Comparison of ENCODE assay signal across 23 cellular contexts in genomic region chr3:4589475-4590111, GRCh38.
DNase-seq lines count a peak whose midpoint lies in the region; ATAC-seq, FAIRE-seq and TF ChIP-seq lines count a peak whose summit lies in the region.
"Had no signal": no experiment of that assay in that cellular context is flagged by ENCODE, and none has a peak within 500 bp of the region (broad histone marks: within the 10 kb centered on the region; RNA-seq: fewer than 3 reads in every experiment).

No MANE protein-coding gene starts in this region.

- TF ChIP-seq RAD21 in GM12878 (IDR thresholded peaks at IDR 0.05; ENCODE audit: insufficient read depth, low read depth, low read length), result no peak

- no peaks in the 10 kb centered on the region for H3K27me3 Mint-ChIP-seq in activated CD8-positive, alpha-beta T cell treated with anti-CD3 and anti-CD28 coated beads, Interleukin-2, amount 10 ng/mL, durations not matched to agents 7 days and 5 days (ENCODE audit: low read depth)
- no peaks in the 10 kb centered on the region for H3K27me3 Mint-ChIP-seq in activated CD8-positive, alpha-beta T cell treated with anti-CD3 and anti-CD28 coated beads for 36 hours
- H3K27me3 Mint-ChIP-seq in immature natural killer cell (ENCODE audit: low read depth in 3 of 3), result peaks cover 0 to 1% (median 0%) of the 10 kb centered on the region in 3 donors
- H3K27me3 Mint-ChIP-seq: T-helper 17 cell had no signal

- no peak for DNase-seq in activated CD8-positive, alpha-beta T cell treated with anti-CD3 and anti-CD28 coated beads, Interleukin-2, amount 10 ng/mL, durations not matched to agents 7 days and 5 days
- no peak for DNase-seq in activated CD8-positive, alpha-beta T cell treated with anti-CD3 and anti-CD28 coated beads for 36 hours
- DNase-seq in GM12878 (ENCODE audit: low read depth, low spot score) (no peak), immature natural killer cell (no peak), thoracic aorta (ENCODE audit: low spot score) (no peak), NCI-H1930 (lab: John Stamatoyannopoulos, UW) (no peak), osteoblast (ENCODE audit: insufficient read length, low spot score, missing footprints) (no peak), suprapubic skin (ENCODE audit: low spot score in 2 of 2) (no peak)
- DNase-seq: 8988T; activated effector memory CD4-positive, alpha-beta T cell treated with anti-CD3 and anti-CD28 coated beads, Interleukin-2, amount 50 U/mL, for 16 hours; amygdala; GDM1; HFFc6; hippocampal formation; NCI-H1092; NCI-H524 treated with DMSO at 0.1 percent for 48 hours; occipital lobe; SHP77 treated with DMSO at 0.1 percent for 48 hours; stomach; T-helper 17 cell had no signal

- POLR2A ChIA-PET in activated CD8-positive, alpha-beta T cell treated with anti-CD3 and anti-CD28 coated beads, Interleukin-2, amount 10 ng/mL, durations not matched to agents 7 days and 5 days (lab: Charles Lee), result no interaction called here
- POLR2A ChIA-PET in activated CD8-positive, alpha-beta T cell treated with anti-CD3 and anti-CD28 coated beads for 36 hours (lab: Charles Lee), result no interaction called here
- POLR2A ChIA-PET in GM12878 (lab: Charles Lee), result interaction anchor here (0.6 to 1.0 kb wide), 2 partner anchors 18 to 264 kb away, joined by 7 to 10 read pairs; no protein-coding TSS in a partner anchor

- H3K4me1 Mint-ChIP-seq in activated CD8-positive, alpha-beta T cell treated with anti-CD3 and anti-CD28 coated beads, Interleukin-2, amount 10 ng/mL, durations not matched to agents 7 days and 5 days (ENCODE audit: low read depth), result peaks cover 40% of the 10 kb centered on the region
- peaks cover 50% of the 10 kb centered on the region for H3K4me1 Mint-ChIP-seq in activated CD8-positive, alpha-beta T cell treated with anti-CD3 and anti-CD28 coated beads for 36 hours (ENCODE audit: low read depth)
- H3K4me1 Mint-ChIP-seq in immature natural killer cell, result peaks cover 56 to 75% of the 10 kb centered on the region in 2 donors

- CTCF ChIA-PET in activated CD8-positive, alpha-beta T cell treated with anti-CD3 and anti-CD28 coated beads, Interleukin-2, amount 10 ng/mL, durations not matched to agents 7 days and 5 days (lab: Charles Lee), result interaction anchor here (3.3 kb wide), 1 partner anchor 44 kb away, joined by 11 read pairs; no protein-coding TSS in a partner anchor
- CTCF ChIA-PET in activated CD8-positive, alpha-beta T cell treated with anti-CD3 and anti-CD28 coated beads for 36 hours (lab: Charles Lee), result interaction anchor here (2.3 kb wide), 1 partner anchor 44 kb away, joined by 7 read pairs; no protein-coding TSS in a partner anchor
- CTCF ChIA-PET in GM12878 (lab: Yijun Ruan, JAX), result interaction anchor here (1.2 to 2.6 kb wide), 4 partner anchors 11 to 239 kb away, joined by 3 to 11 read pairs (median 7); no protein-coding TSS in a partner anchor

- 0 out of 2 replicates have a peak overlapping the region, but pooled peaks have one; percentile 7 for H3K4me2 ChIP-seq in GM12878 (ENCODE audit: control insufficient read depth, insufficient read depth)
- no peak overlapping the region for H3K4me2 ChIP-seq in osteoblast (ENCODE audit: insufficient read depth, low read length)
- H3K4me2 ChIP-seq: BLaER1 had no signal

- H3K9ac ChIP-seq in GM12878 (ENCODE audit: control insufficient read depth, insufficient read depth, low read length), result no peak overlapping the region
- H3K9ac ChIP-seq: BLaER1 had no signal

- peak overlapping the region; percentile 22 for H3K27ac Mint-ChIP-seq in activated CD8-positive, alpha-beta T cell treated with anti-CD3 and anti-CD28 coated beads, Interleukin-2, amount 10 ng/mL, durations not matched to agents 7 days and 5 days
- no peak overlapping the region for H3K27ac Mint-ChIP-seq in activated CD8-positive, alpha-beta T cell treated with anti-CD3 and anti-CD28 coated beads for 36 hours
- peak overlapping the region in 2 of 6 donors; percentile 25 to 78 for H3K27ac Mint-ChIP-seq in immature natural killer cell

- peaks cover 1% of the 10 kb centered on the region; the same call in 1 of the 2 replicates for H3K79me2 ChIP-seq in GM12878 (ENCODE audit: control insufficient read depth, insufficient read depth, low read length)
- no peaks in the 10 kb centered on the region for H3K79me2 ChIP-seq in osteoblast (ENCODE audit: insufficient read depth, low read length)

- no TSS peak for BruUV-seq in GM12878 (replicated peaks; lab: Mats Ljungman, UMichigan)

- intact Hi-C loops in activated CD8-positive, alpha-beta T cell treated with anti-CD3 and anti-CD28 coated beads for 36 hours (cut with micrococcal nuclease), result no loop called here
- intact Hi-C loops in GM12878 (cut with micrococcal nuclease; ENCODE audit: unreplicated experiment), result no loop called here

- H3K27me3 ChIP-seq in GM12878 (replicated peaks in 1 of 2; ENCODE audit: control insufficient read depth in 2 of 2, insufficient read depth in 2 of 2, low read length in 1 of 2) (no peaks in the 10 kb centered on the region), thoracic aorta (replicated peaks; ENCODE audit: insufficient read depth) (no peaks in the 10 kb centered on the region), osteoblast (ENCODE audit: insufficient read depth, low read length) (no peaks in the 10 kb centered on the region), suprapubic skin (no peaks in the 10 kb centered on the region)
- H3K27me3 ChIP-seq: BLaER1, stomach had no signal

- H3K27ac ChIP-seq in GM12878 (ENCODE audit: control insufficient read depth, insufficient read depth) (no peak overlapping the region), thoracic aorta (peak overlapping the region; percentile 58 to 67), osteoblast (ENCODE audit: low read depth, low read length) (no peak overlapping the region), suprapubic skin (no peak overlapping the region)
- H3K27ac ChIP-seq: BLaER1 had no signal

- peaks cover 3% of the 10 kb centered on the region for H3K36me3 Mint-ChIP-seq in activated CD8-positive, alpha-beta T cell treated with anti-CD3 and anti-CD28 coated beads, Interleukin-2, amount 10 ng/mL, durations not matched to agents 7 days and 5 days (ENCODE audit: low read depth)
- H3K36me3 Mint-ChIP-seq in activated CD8-positive, alpha-beta T cell treated with anti-CD3 and anti-CD28 coated beads for 36 hours (ENCODE audit: low read depth), result peaks cover 5% of the 10 kb centered on the region
- no peaks in the 10 kb centered on the region for H3K36me3 Mint-ChIP-seq in immature natural killer cell

- WGBS in GM12878 (ENCODE audit: insufficient coverage, insufficient replicate concordance, low lambda C conversion rate, missing lambda C conversion rate), result 60% methylated on average over 4 of the region's 4 CpGs
- WGBS in suprapubic skin, result 56% methylated on average over 4 of the region's 4 CpGs

- H3K4me3 Mint-ChIP-seq in activated CD8-positive, alpha-beta T cell treated with anti-CD3 and anti-CD28 coated beads, Interleukin-2, amount 10 ng/mL, durations not matched to agents 7 days and 5 days, result no peak overlapping the region
- no peak overlapping the region for H3K4me3 Mint-ChIP-seq in activated CD8-positive, alpha-beta T cell treated with anti-CD3 and anti-CD28 coated beads for 36 hours
- H3K4me3 Mint-ChIP-seq in immature natural killer cell, result peak overlapping the region in 3 of 5 donors; percentile 4 to 50 (median 33)
- H3K4me3 Mint-ChIP-seq: HFFc6 had no signal

- H3K36me3 ChIP-seq in GM12878 (ENCODE audit: control insufficient read depth in 2 of 2, insufficient read depth in 2 of 2, low read length in 1 of 2), result peaks cover 0 to 3% of the 10 kb centered on the region in 2 experiments; a peak in 2 of 4 replicates
- no peaks in the 10 kb centered on the region for H3K36me3 ChIP-seq in thoracic aorta
- H3K36me3 ChIP-seq in osteoblast (ENCODE audit: insufficient read depth, low read length), result no peaks in the 10 kb centered on the region
- H3K36me3 ChIP-seq in suprapubic skin, result no peaks in the 10 kb centered on the region
- H3K36me3 ChIP-seq: stomach had no signal

- no peaks in the 10 kb centered on the region for H3K9me3 Mint-ChIP-seq in activated CD8-positive, alpha-beta T cell treated with anti-CD3 and anti-CD28 coated beads, Interleukin-2, amount 10 ng/mL, durations not matched to agents 7 days and 5 days (ENCODE audit: insufficient read depth)
- H3K9me3 Mint-ChIP-seq in activated CD8-positive, alpha-beta T cell treated with anti-CD3 and anti-CD28 coated beads for 36 hours, result peaks cover 3% of the 10 kb centered on the region
- no peaks in the 10 kb centered on the region for H3K9me3 Mint-ChIP-seq in immature natural killer cell
- H3K9me3 Mint-ChIP-seq: HFFc6 had no signal

- TF ChIP-seq EP300 in GM12878 (IDR thresholded peaks at IDR 0.05; ENCODE audit: borderline replicate concordance in 1 of 2, control insufficient read depth in 1 of 2, low read depth in 2 of 2, low read length in 2 of 2), result no peak
- TF ChIP-seq EP300 in suprapubic skin (IDR thresholded peaks at IDR 0.05), result no peak

- TF ChIP-seq CTCF in activated CD8-positive, alpha-beta T cell treated with anti-CD3 and anti-CD28 coated beads for 36 hours (IDR thresholded peaks at IDR 0.05), result no peak
- TF ChIP-seq CTCF in GM12878 (IDR thresholded peaks at IDR 0.05 in 2 of 3, conservative IDR thresholded peaks at IDR 0.05 in 1 of 3; ENCODE audit: control insufficient read depth in 2 of 3, extremely low read depth in 1 of 3, insufficient read depth in 1 of 3, low read depth in 3 of 3, low read length in 3 of 3) (no peak), thoracic aorta (IDR thresholded peaks at IDR 0.05) (no peak), osteoblast (IDR thresholded peaks at IDR 0.05; ENCODE audit: extremely low read depth, low read depth, low read length) (no peak), suprapubic skin (IDR thresholded peaks at IDR 0.05) (no peak)

- ATAC-seq in activated CD8-positive, alpha-beta T cell treated with anti-CD3 and anti-CD28 coated beads, Interleukin-2, amount 10 ng/mL, durations not matched to agents 7 days and 5 days, result no peak
- ATAC-seq in activated CD8-positive, alpha-beta T cell treated with anti-CD3 and anti-CD28 coated beads for 36 hours, result no peak
- ATAC-seq in GM12878, result no peak
- no peak for ATAC-seq in thoracic aorta (ENCODE audit: insufficient number of reproducible peaks, low FRiP score, low read depth)
- ATAC-seq: sciatic nerve, T-helper 17 cell had no signal

- no peaks in the 10 kb centered on the region for H4K20me1 ChIP-seq in GM12878 (ENCODE audit: control insufficient read depth, insufficient read depth)
- no peaks in the 10 kb centered on the region for H4K20me1 ChIP-seq in osteoblast (ENCODE audit: insufficient read depth, low read length)

- in situ Hi-C loops in GM12878 (cut with MboI), result no loop called here

- RAD21 ChIA-PET in GM12878 (lab: Charles Lee; ENCODE audit: unreplicated experiment), result interaction anchor here (1.5 to 2.7 kb wide), 2 partner anchors 40 to 95 kb away, joined by 4 to 14 read pairs; partner anchors contain the start of gene ITPR1

- SMC1A ChIA-PET in GM12878 (lab: Charles Lee; ENCODE audit: uncharacterized antibody, unreplicated experiment), result interaction anchor here (1.1 to 1.3 kb wide), 4 partner anchors 30 to 239 kb away, joined by 3 to 9 read pairs (median 4); no protein-coding TSS in a partner anchor

- FAIRE-seq in GM12878 (lab: Jason Lieb, UNC), result no peak
- FAIRE-seq: endometrium had no signal

- H3K4me3 ChIP-seq in GM12878, result no peak overlapping the region
- H3K4me3 ChIP-seq in thoracic aorta, result no peak overlapping the region
- H3K4me3 ChIP-seq in osteoblast (ENCODE audit: insufficient read depth, low read length), result no peak overlapping the region
- no peak overlapping the region for H3K4me3 ChIP-seq in suprapubic skin
- H3K4me3 ChIP-seq: BLaER1, stomach had no signal

- TF ChIP-seq POLR2A in GM12878 (IDR thresholded peaks at IDR 0.05; ENCODE audit: low read depth, low read length), result no peak
- no peak for TF ChIP-seq POLR2A in suprapubic skin (IDR thresholded peaks at IDR 0.05)

- H3K4me1 ChIP-seq in GM12878 (ENCODE audit: control insufficient read depth, insufficient read depth, low read length) (peaks cover 13% of the 10 kb centered on the region), thoracic aorta (ENCODE audit: control insufficient read depth in 1 of 2, low read depth in 2 of 2) (peaks cover 13 to 55% of the 10 kb centered on the region in 2 donors), osteoblast (ENCODE audit: insufficient read depth, low read length) (peaks cover 6% of the 10 kb centered on the region), suprapubic skin (peaks cover 23% of the 10 kb centered on the region)

- H2AFZ ChIP-seq in GM12878 (ENCODE audit: control insufficient read depth, low read depth, low read length) (no peak overlapping the region), osteoblast (ENCODE audit: low read length) (no peak overlapping the region)

- H3K9me3 ChIP-seq in GM12878 (replicated peaks; ENCODE audit: control insufficient read depth, insufficient read depth, low read length) (no peaks in the 10 kb centered on the region; the same call in 1 of the 3 replicates), thoracic aorta (no peaks in the 10 kb centered on the region), osteoblast (ENCODE audit: low read depth, low read length) (no peaks in the 10 kb centered on the region), suprapubic skin (no peaks in the 10 kb centered on the region)
- H3K9me3 ChIP-seq: stomach had no signal

Comparison
In these comparisons a context has a peak if more than half of its experiments do, and no peak if none do; other contexts are left out.
1. H3K4me3 Mint-ChIP-seq: peak in immature natural killer cell (3 of 5); none in activated CD8-positive, alpha-beta T cell treated with anti-CD3 and anti-CD28 coated beads, Interleukin-2, amount 10 ng/mL, durations not matched to agents 7 days and 5 days (single experiment) and activated CD8-positive, alpha-beta T cell treated with anti-CD3 and anti-CD28 coated beads for 36 hours (single experiment).
2. H3K27ac ChIP-seq: peak in thoracic aorta (2 of 2); none in GM12878 (single experiment), osteoblast (single experiment) and suprapubic skin (single experiment).